In genomic region chr20:16672299-16672698, GRCh38 we compare ENCODE assay signal across 14 cellular contexts. TPM values are rescaled to one million over a fixed set of nuclear protein-coding genes. Genes with fewer than 3 reads are reported as not detected.
DNase-seq lines count a peak whose midpoint lies in the region; ATAC-seq and TF ChIP-seq lines count a peak whose summit lies in the region.
"Had no signal": no experiment of that assay in that cellular context is flagged by ENCODE, and none has a peak within 500 bp of the region (broad histone marks: within the 10 kb centered on the region; RNA-seq: fewer than 3 reads in every experiment).

No MANE protein-coding gene starts in this region.

- POLR2A ChIA-PET in SK-N-SH (lab: Yijun Ruan, JAX): no interaction called here

- no peak overlapping the region for H2AFZ ChIP-seq in SK-N-SH (ENCODE audit: low read depth)

- no peak for ATAC-seq in SK-N-SH treated with all-trans-retinoic acid at 6 μM for 48 hours
- no peak for ATAC-seq in natural killer cell
- ATAC-seq: HCT116, HepG2 had no signal

- peaks cover 0 to 6% of the 10 kb centered on the region in 2 donors for H3K27me3 Mint-ChIP-seq in natural killer cell (ENCODE audit: low read depth in 2 of 2)

- no peaks in the 10 kb centered on the region for H3K79me2 ChIP-seq in SK-N-SH (ENCODE audit: insufficient read depth)

- no peak for TF ChIP-seq RAD21 in SK-N-SH (IDR thresholded peaks at IDR 0.05; ENCODE audit: low read length)

- CTCF ChIA-PET in SK-N-SH (lab: Yijun Ruan, JAX): interaction anchor here (1.5 kb wide), 2 partner anchors 15 to 90 kb away, joined by 3 to 4 read pairs; no protein-coding TSS in a partner anchor

- H3K9me3 Mint-ChIP-seq in natural killer cell: no peaks in the 10 kb centered on the region

- intact Hi-C loops in dorsolateral prefrontal cortex (cut with DNase I) (no loop called here), natural killer cell (cut with micrococcal nuclease) (no loop called here)

- H3K4me3 Mint-ChIP-seq in natural killer cell: no peak overlapping the region
- H3K4me3 Mint-ChIP-seq: B cell; CD4-positive, alpha-beta memory T cell had no signal

- no peak for TF ChIP-seq CTCF in SK-N-SH (IDR thresholded peaks at IDR 0.05)
- TF ChIP-seq CTCF in WERI-Rb-1 (IDR thresholded peaks at IDR 0.05; ENCODE audit: low read depth, low read length): no peak
- no peak for TF ChIP-seq CTCF in dorsolateral prefrontal cortex (IDR thresholded peaks at IDR 0.05 in 54 of 56, conservative IDR thresholded peaks at IDR 0.05 in 2 of 56; ENCODE audit: low read depth in 1 of 56, partially characterized antibody in 56 of 56)
- TF ChIP-seq CTCF in natural killer cell (IDR thresholded peaks at IDR 0.05): no peak

- H3K36me3 Mint-ChIP-seq in natural killer cell: no peaks in the 10 kb centered on the region
- H3K36me3 Mint-ChIP-seq: CD4-positive, alpha-beta memory T cell had no signal

- no peak overlapping the region for H3K27ac Mint-ChIP-seq in natural killer cell
- H3K27ac Mint-ChIP-seq: B cell; CD4-positive, alpha-beta memory T cell had no signal

- H4K20me1 ChIP-seq in SK-N-SH (ENCODE audit: insufficient read depth): no peaks in the 10 kb centered on the region

- H3K9me3 ChIP-seq in SK-N-SH (no peaks in the 10 kb centered on the region), WERI-Rb-1 (ENCODE audit: severe bottlenecking) (peaks cover 10% of the 10 kb centered on the region)

- peaks cover 0 to 4% of the 10 kb centered on the region in 2 experiments; a peak in 2 of 4 replicates for H3K4me1 ChIP-seq in SK-N-SH (ENCODE audit: control insufficient read depth in 1 of 2, insufficient read depth in 2 of 2, low read depth in 1 of 2, low read length in 1 of 2)

- TF ChIP-seq EP300 in SK-N-SH (IDR thresholded peaks at IDR 0.05; ENCODE audit: borderline replicate concordance in 1 of 2, low read depth in 1 of 2, low read length in 1 of 2): no peak

- H3K27me3 ChIP-seq in SK-N-SH (ENCODE audit: insufficient read depth): no peaks in the 10 kb centered on the region
- H3K27me3 ChIP-seq in WERI-Rb-1 (ENCODE audit: insufficient read depth, low read depth, severe bottlenecking): no peaks in the 10 kb centered on the region
- H3K27me3 ChIP-seq in dorsolateral prefrontal cortex: peaks cover 0 to 11% (median 0%) of the 10 kb centered on the region in 45 donors

- H3K36me3 ChIP-seq in SK-N-SH (replicated peaks in 1 of 2; ENCODE audit: control insufficient read depth in 1 of 2, insufficient read depth in 2 of 2, low read length in 1 of 2) (no peaks in the 10 kb centered on the region), WERI-Rb-1 (no peaks in the 10 kb centered on the region)

- H3K4me3 ChIP-seq in SK-N-SH (ENCODE audit: low read depth in 2 of 2, low read length in 1 of 2) (no peak overlapping the region), WERI-Rb-1 (ENCODE audit: low read depth, low read length) (no peak overlapping the region), dorsolateral prefrontal cortex (no peak overlapping the region)

- H3K27ac ChIP-seq in SK-N-SH (ENCODE audit: low read depth in 2 of 2, low read length in 1 of 2): peak overlapping the region in 1 of 2 experiments; percentile 96; a peak in 2 of 4 replicates
- peak overlapping the region; percentile 40 for H3K27ac ChIP-seq in WERI-Rb-1
- H3K27ac ChIP-seq in dorsolateral prefrontal cortex: no peak overlapping the region
- H3K27ac ChIP-seq: C4-2B had no signal

- no peaks in the 10 kb centered on the region for H3F3A ChIP-seq in SK-N-SH (replicated peaks; ENCODE audit: insufficient read depth)

- DNase-seq in SK-N-SH: no peak
- DNase-seq in NCI-H524 (lab: John Stamatoyannopoulos, UW): peak; percentile 27 to 73
- peak; percentile 9 for DNase-seq in WERI-Rb-1
- DNase-seq in activated CD4-positive, alpha-beta T cell treated with anti-CD3 and anti-CD28 coated beads, Interleukin-2, amount 50 U/mL, for 4 hours: no peak
- no peak for DNase-seq in dorsolateral prefrontal cortex
- DNase-seq in natural killer cell: no peak
- DNase-seq: CD4-positive, alpha-beta memory T cell; DND-41; GDM1 had no signal

- no peak overlapping the region for H3K4me2 ChIP-seq in SK-N-SH

- WGBS in SK-N-SH (ENCODE audit: low lambda C conversion rate): 39% methylated on average over 4 of the region's 4 CpGs

- H3K9ac ChIP-seq in SK-N-SH: no peak overlapping the region

- no peaks in the 10 kb centered on the region for H3K4me1 Mint-ChIP-seq in natural killer cell
- H3K4me1 Mint-ChIP-seq: B cell; CD4-positive, alpha-beta memory T cell had no signal

- no peaks in the 10 kb centered on the region for H3K9me2 ChIP-seq in SK-N-SH

TF ChIP-seq in SK-N-SH treated with all-trans-retinoic acid at 6 μM for 48 hours, 23 proteins besides CTCF, POLR2A, EP300 and RAD21:
- TF ChIP-seq ZNF565 (CRISPR knock-in tag; conservative IDR thresholded peaks at IDR 0.05; ENCODE audit: low read depth): peak; percentile 94
- TF ChIP-seq ISL1 (CRISPR knock-in tag; IDR thresholded peaks at IDR 0.05): no peak

TF ChIP-seq in SK-N-SH, 30 proteins besides CTCF, POLR2A, EP300 and RAD21:
- TF ChIP-seq GABPA (IDR thresholded peaks at IDR 0.05; ENCODE audit: low read depth): no peak
- TF ChIP-seq JUND (IDR thresholded peaks at IDR 0.05): no peak
- TF ChIP-seq SMC3 (IDR thresholded peaks at IDR 0.05; ENCODE audit: low read depth, low read length): no peak
- TF ChIP-seq MEF2A (IDR thresholded peaks at IDR 0.05; ENCODE audit: borderline replicate concordance, low read depth): no peak
- TF ChIP-seq SIN3A (IDR thresholded peaks at IDR 0.05; ENCODE audit: borderline replicate concordance, low read depth, low read length): no peak
- no peak for TF ChIP-seq FOSL2 (IDR thresholded peaks at IDR 0.05; ENCODE audit: borderline replicate concordance, low read depth)
- no peak for TF ChIP-seq ZBTB33 (IDR thresholded peaks at IDR 0.05; ENCODE audit: borderline replicate concordance, low read depth)
TF ChIP-seq in SK-N-SH: peak in this region for 0.

RNA-seq across cellular contexts. Expression of gene SNRPB2, which starts 57.5 kb away (rescaled TPM):
- 46.6 and 57.4 TPM in 2 replicates for polyA plus RNA-seq in SK-N-SH (2012; rRNA removed)
- 81.5 and 127 TPM in 2 replicates for polyA plus RNA-seq in SK-N-SH (2012; cell fraction: cytosol; rRNA removed)
- polyA plus RNA-seq in SK-N-SH (2012; cell fraction: nucleus; rRNA removed): 14.3 and 24.6 TPM in 2 replicates
- total RNA-seq in dorsolateral prefrontal cortex: 10 to 100 TPM; 13.8 to 51.6 (median 33.7) TPM
- 10 to 100 TPM; 39.4 to 43.0 (median 40.5) TPM for total RNA-seq in natural killer cell

Comparison
In these comparisons a context has a peak if more than half of its experiments do, and no peak if none do; other contexts are left out.
1. DNase-seq: peak in NCI-H524 (2 of 2) and WERI-Rb-1 (single experiment); none in SK-N-SH (single experiment), activated CD4-positive, alpha-beta T cell treated with anti-CD3 and anti-CD28 coated beads, Interleukin-2, amount 50 U/mL, for 4 hours (0 of 2), dorsolateral prefrontal cortex (0 of 10) and natural killer cell (single experiment).